22 cellular contexts compared by ENCODE assay signal in the genomic region with DNA sequence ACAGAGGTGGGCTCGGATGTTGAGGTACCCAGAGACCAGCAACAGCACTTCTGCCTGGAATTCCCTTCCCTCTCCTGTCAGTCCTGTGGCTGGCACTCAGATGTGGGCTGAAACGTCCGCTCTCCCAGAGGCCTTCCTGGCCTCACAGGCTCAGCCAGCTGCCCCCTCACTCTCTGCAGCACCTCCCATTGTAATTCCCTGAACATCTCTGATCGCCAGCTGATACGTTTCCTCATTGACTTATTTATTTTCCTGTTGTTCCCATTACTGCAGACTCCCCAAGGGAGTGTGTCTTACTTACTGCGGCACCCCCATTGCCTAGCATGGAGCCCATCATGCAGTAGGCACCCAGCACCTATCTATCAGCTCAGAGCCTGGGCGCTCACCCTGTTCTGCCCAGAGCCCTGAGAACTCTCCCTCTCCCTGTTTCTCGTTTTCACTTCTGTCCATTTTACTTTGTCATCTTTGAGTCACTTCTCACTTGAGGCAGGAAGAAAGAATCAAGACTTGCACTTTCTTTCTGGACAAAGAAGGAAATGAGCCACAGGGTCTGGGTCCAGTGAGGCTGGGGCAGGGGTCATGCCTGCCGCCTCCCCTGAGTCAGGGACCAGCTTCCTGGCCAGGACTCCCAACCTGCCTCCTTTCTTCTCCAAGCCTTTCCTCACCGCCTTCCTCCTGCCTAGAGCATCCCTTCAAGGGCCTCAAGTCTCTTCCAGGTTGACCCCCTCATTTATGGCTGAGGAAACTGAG. TPM values are rescaled to one million over a fixed set of nuclear protein-coding genes. Genes with fewer than 3 reads are reported as not detected.
DNase-seq lines count a peak whose midpoint lies in the region; FAIRE-seq and TF ChIP-seq lines count a peak whose summit lies in the region.
"Had no signal": no experiment of that assay in that cellular context is flagged by ENCODE, and none has a peak within 500 bp of the region (broad histone marks: within the 10 kb centered on the region; RNA-seq: fewer than 3 reads in every experiment).

No MANE protein-coding gene starts in this region.

- H3K27me3 ChIP-seq in left ventricle myocardium inferior (ENCODE audit: low read depth) (no peaks in the 10 kb centered on the region), mesenchymal stem cell (ENCODE audit: control insufficient read depth in 1 of 2, insufficient read depth in 1 of 2, low read length in 2 of 2) (peaks cover 0 to 40% of the 10 kb centered on the region in 2 experiments), subcutaneous abdominal adipose tissue (ENCODE audit: control insufficient read depth in 5 of 5, insufficient read depth in 4 of 5, low read length in 5 of 5) (peaks cover 0 to 2% (median 0%) of the 10 kb centered on the region in 5 donors)
- H3K27me3 ChIP-seq in CD8-positive, alpha-beta memory T cell (ENCODE audit: insufficient read depth, low read length, poor library complexity, severe bottlenecking), result no peaks in the 10 kb centered on the region
- H3K27me3 ChIP-seq: colonic mucosa had no signal

- H3K14ac ChIP-seq in mesenchymal stem cell (ENCODE audit: low read length in 2 of 2), result no peak overlapping the region

- peaks cover 0 to 8% (median 0%) of the 10 kb centered on the region in 3 donors for H3K4me1 Mint-ChIP-seq in CD8-positive, alpha-beta memory T cell

- peaks cover 0 to 3% of the 10 kb centered on the region in 2 donors for H3K27me3 Mint-ChIP-seq in CD8-positive, alpha-beta memory T cell
- H3K27me3 Mint-ChIP-seq: activated CD8-positive, alpha-beta T cell treated with anti-CD3 and anti-CD28 coated beads for 36 hours had no signal

- POLR2A ChIA-PET in CD8-positive, alpha-beta memory T cell (lab: Charles Lee), result no interaction called here

- no peak overlapping the region for H4K8ac ChIP-seq in mesenchymal stem cell (ENCODE audit: low read length)

- H3K9ac ChIP-seq in mesenchymal stem cell (ENCODE audit: low read length), result no peak overlapping the region
- H3K9ac ChIP-seq in subcutaneous abdominal adipose tissue (ENCODE audit: low read length in 5 of 5), result peak overlapping the region in 2 of 5 donors; percentile 16 to 42

- no peak overlapping the region for H3K23ac ChIP-seq in mesenchymal stem cell (ENCODE audit: low read length in 2 of 2)

- no peak overlapping the region for H2BK12ac ChIP-seq in mesenchymal stem cell (ENCODE audit: low read length in 2 of 2)

- H2BK5ac ChIP-seq in mesenchymal stem cell (ENCODE audit: low read depth, low read length, poor library complexity, severe bottlenecking), result no peak overlapping the region

- no peak overlapping the region for H2BK15ac ChIP-seq in mesenchymal stem cell (ENCODE audit: low read depth, poor library complexity, severe bottlenecking)

- TF ChIP-seq CTCF in left ventricle myocardium inferior (IDR thresholded peaks at IDR 0.05; ENCODE audit: borderline replicate concordance), result no peak

- WGBS in mesenchymal stem cell, result 86% methylated on average over 10 of the region's 10 CpGs

- no peak overlapping the region for H3K27ac Mint-ChIP-seq in CD8-positive, alpha-beta memory T cell
- H3K27ac Mint-ChIP-seq: activated CD8-positive, alpha-beta T cell treated with anti-CD3 and anti-CD28 coated beads for 36 hours had no signal

- H3K4me3 ChIP-seq in left ventricle myocardium inferior (peak overlapping the region; percentile 30), mesenchymal stem cell (ENCODE audit: insufficient read depth in 1 of 2, low read depth in 1 of 2, low read length in 2 of 2) (no peak overlapping the region), subcutaneous abdominal adipose tissue (ENCODE audit: low read depth in 1 of 5, low read length in 5 of 5) (peak overlapping the region in 1 of 5 donors; percentile 2)
- H3K4me3 ChIP-seq in CD8-positive, alpha-beta memory T cell (ENCODE audit: low read length), result no peak overlapping the region
- H3K4me3 ChIP-seq: colonic mucosa had no signal

- no peak overlapping the region for H3K4me3 Mint-ChIP-seq in CD8-positive, alpha-beta memory T cell
- H3K4me3 Mint-ChIP-seq: activated CD8-positive, alpha-beta T cell treated with anti-CD3 and anti-CD28 coated beads for 36 hours had no signal

- no peaks in the 10 kb centered on the region for H3K79me1 ChIP-seq in mesenchymal stem cell (replicated peaks; ENCODE audit: low read length, poor library complexity, severe bottlenecking)

- peaks cover 75% of the 10 kb centered on the region for H3K4me1 ChIP-seq in left ventricle myocardium inferior
- H3K4me1 ChIP-seq in mesenchymal stem cell (ENCODE audit: control insufficient read depth, insufficient read depth, low read depth, low read length), result peaks cover 7% of the 10 kb centered on the region
- peaks cover 0 to 84% (median 9%) of the 10 kb centered on the region in 5 donors for H3K4me1 ChIP-seq in subcutaneous abdominal adipose tissue (ENCODE audit: control insufficient read depth in 5 of 5, insufficient read depth in 5 of 5, low read length in 5 of 5)
- no peaks in the 10 kb centered on the region for H3K4me1 ChIP-seq in CD8-positive, alpha-beta memory T cell (ENCODE audit: insufficient read depth, low read length)
- H3K4me1 ChIP-seq: colonic mucosa had no signal

- intact Hi-C loops in left ventricle myocardium inferior (cut with micrococcal nuclease), result no loop called here

- no peak overlapping the region for H2AFZ ChIP-seq in mesenchymal stem cell (ENCODE audit: low read depth, low read length)

- H2AK5ac ChIP-seq in mesenchymal stem cell (ENCODE audit: low read length, severe bottlenecking), result peak overlapping the region; percentile 12

- no peak overlapping the region for H3K4ac ChIP-seq in mesenchymal stem cell (ENCODE audit: low read depth in 1 of 2, low read length in 2 of 2)

- peaks cover 0 to 8% (median 0%) of the 10 kb centered on the region in 5 donors for H3K9me3 Mint-ChIP-seq in CD8-positive, alpha-beta memory T cell
- H3K9me3 Mint-ChIP-seq: activated CD8-positive, alpha-beta T cell treated with anti-CD3 and anti-CD28 coated beads for 36 hours had no signal

- no peak overlapping the region for H4K91ac ChIP-seq in mesenchymal stem cell (ENCODE audit: low read length)

- no peaks in the 10 kb centered on the region for H3K36me3 Mint-ChIP-seq in CD8-positive, alpha-beta memory T cell

- H3K4me2 ChIP-seq in mesenchymal stem cell (ENCODE audit: low read length, poor library complexity, severe bottlenecking), result no peak overlapping the region

- peak overlapping the region; percentile 42 for H2BK120ac ChIP-seq in mesenchymal stem cell (ENCODE audit: low read depth, low read length)

- CTCF ChIA-PET in CD8-positive, alpha-beta memory T cell (lab: Charles Lee), result no interaction called here

- H3K27ac ChIP-seq in left ventricle myocardium inferior (replicated peaks) (peak overlapping the region; percentile 75), mesenchymal stem cell (ENCODE audit: low read length, poor library complexity, severe bottlenecking) (no peak overlapping the region), subcutaneous abdominal adipose tissue (ENCODE audit: low read depth, low read length) (peak overlapping the region; percentile 80)
- no peak overlapping the region for H3K27ac ChIP-seq in CD8-positive, alpha-beta memory T cell (ENCODE audit: low read depth, low read length)
- H3K27ac ChIP-seq: colonic mucosa had no signal

- DNase-seq in MV-4-11 (lab: John Stamatoyannopoulos, UW) (peak; percentile 42), left ventricle myocardium inferior (no peak), mesenchymal stem cell (no peak), RCC 7860 (ENCODE audit: low spot score) (no peak), NCI-H2171 treated with DMSO at 0.1 percent for 48 hours (lab: John Stamatoyannopoulos, UW) (no peak)
- DNase-seq in CD8-positive, alpha-beta memory T cell, result no peak
- DNase-seq: activated CD8-positive, alpha-beta T cell treated with anti-CD3 and anti-CD28 coated beads for 36 hours; activated gamma-delta T cell treated with Interleukin-2 at 50 U/mL for 16 hours; activated T-cell treated with anti-CD3 and anti-CD28 coated beads for 4 hours; C1 segment of cervical spinal cord; colonic mucosa; GOT3; mammary epithelial cell; NCI-H1417 treated with DMSO at 0.1 percent for 48 hours; NCI-H69; occipital lobe; T1000 had no signal

- H3K36me3 ChIP-seq in left ventricle myocardium inferior (no peaks in the 10 kb centered on the region), mesenchymal stem cell (ENCODE audit: control insufficient read depth in 1 of 2, insufficient read depth in 2 of 2, low read depth in 1 of 2, low read length in 2 of 2) (no peaks in the 10 kb centered on the region), subcutaneous abdominal adipose tissue (ENCODE audit: control insufficient read depth in 5 of 5, insufficient read depth in 5 of 5, low read length in 5 of 5) (peaks cover 0 to 22% (median 4%) of the 10 kb centered on the region in 5 donors)
- H3K36me3 ChIP-seq in CD8-positive, alpha-beta memory T cell (ENCODE audit: insufficient read depth, low read length), result no peaks in the 10 kb centered on the region
- H3K36me3 ChIP-seq: colonic mucosa had no signal

- H3K18ac ChIP-seq in mesenchymal stem cell (ENCODE audit: low read depth in 1 of 2, low read length in 2 of 2), result no peak overlapping the region

- no peak for FAIRE-seq in RCC 7860 (lab: Jason Lieb, UNC)
- FAIRE-seq: D721Med had no signal

- no peaks in the 10 kb centered on the region for H3K9me3 ChIP-seq in left ventricle myocardium inferior (replicated peaks)
- no peaks in the 10 kb centered on the region for H3K9me3 ChIP-seq in mesenchymal stem cell (ENCODE audit: control insufficient read depth, low read length)
- H3K9me3 ChIP-seq in subcutaneous abdominal adipose tissue (ENCODE audit: control insufficient read depth in 5 of 5, low read length in 5 of 5), result no peaks in the 10 kb centered on the region
- no peaks in the 10 kb centered on the region for H3K9me3 ChIP-seq in CD8-positive, alpha-beta memory T cell (ENCODE audit: low read length)
- H3K9me3 ChIP-seq: colonic mucosa had no signal

RNA-seq across cellular contexts. Expression of a gene that starts 10.3 kb away (rescaled TPM):
- 47.1 TPM for total RNA-seq in left ventricle myocardium inferior
- polyA plus RNA-seq in mesenchymal stem cell (2013, experiment 1 of 2), result 0.01 TPM
- polyA plus RNA-seq in mesenchymal stem cell (2013, experiment 2 of 2), result not detected
- total RNA-seq in CD8-positive, alpha-beta memory T cell, result not detected
- polyA plus RNA-seq in CD8-positive, alpha-beta memory T cell, result not detected
- total RNA-seq: activated CD8-positive, alpha-beta T cell treated with anti-CD3 and anti-CD28 coated beads for 36 hours; MCF 10A; myocyte had no signal
- polyA plus RNA-seq: AG04450 had no signal

RNA-seq across cellular contexts. Expression of a gene that starts 50.3 kb away (rescaled TPM):
- total RNA-seq in left ventricle myocardium inferior, result 0.33 TPM
- 0.10 TPM for polyA plus RNA-seq in mesenchymal stem cell (2013, experiment 1 of 2)
- polyA plus RNA-seq in mesenchymal stem cell (2013, experiment 2 of 2), result 0.07 TPM
- total RNA-seq in CD8-positive, alpha-beta memory T cell, result not detected
- 0.09 TPM for polyA plus RNA-seq in CD8-positive, alpha-beta memory T cell
- total RNA-seq: activated CD8-positive, alpha-beta T cell treated with anti-CD3 and anti-CD28 coated beads for 36 hours had no signal
- polyA plus RNA-seq: AG04450 had no signal

Comparison
In these comparisons a context has a peak if more than half of its experiments do, and no peak if none do; other contexts are left out.
1. H3K27ac ChIP-seq: peak in left ventricle myocardium inferior (single experiment) and subcutaneous abdominal adipose tissue (single experiment); none in mesenchymal stem cell (single experiment) and CD8-positive, alpha-beta memory T cell (single experiment).
2. RNA of a gene that starts 10.3 kb away (total RNA-seq): 47.1 TPM in left ventricle myocardium inferior (single experiment); not detected in CD8-positive, alpha-beta memory T cell; every median in the first group is over 10 times any median in the second.